Comparison of ENCODE assay signal across 18 cellular contexts in genomic region chr2:144261966-144262365, GRCh38.
DNase-seq lines count a peak whose midpoint lies in the region; ATAC-seq, FAIRE-seq and TF ChIP-seq lines count a peak whose summit lies in the region.
"Had no signal": no experiment of that assay in that cellular context is flagged by ENCODE, and none has a peak within 500 bp of the region (broad histone marks: within the 10 kb centered on the region; RNA-seq: fewer than 3 reads in every experiment).

No MANE protein-coding gene starts in this region.

- peaks cover 0 to 2% (median 0%) of the 10 kb centered on the region in 4 donors for H3K4me1 ChIP-seq in tibial nerve

- no peak overlapping the region for H3K4me3 Mint-ChIP-seq in activated CD4-positive, alpha-beta T cell treated with anti-CD3 and anti-CD28 coated beads, Interleukin-2, amount 10 ng/mL, durations not matched to agents 7 days and 5 days
- H3K4me3 Mint-ChIP-seq in activated naive CD8-positive, alpha-beta T cell, result no peak overlapping the region
- peak overlapping the region; percentile 24 for H3K4me3 Mint-ChIP-seq in stimulated activated effector memory CD8-positive, alpha-beta T cell treated with anti-CD3 and anti-CD28 coated beads, Interleukin-12 subunit alpha, Interleukin-12 subunit beta, amount 100 ng/mL, for 72 hours
- H3K4me3 Mint-ChIP-seq: GM23338 had no signal

- H3K27ac ChIP-seq in tibial nerve, result no peak overlapping the region
- H3K27ac ChIP-seq: KMS-11, RWPE1 had no signal

- ATAC-seq in stimulated activated effector memory CD8-positive, alpha-beta T cell treated with anti-CD3 and anti-CD28 coated beads, Interleukin-12 subunit alpha, Interleukin-12 subunit beta, amount 100 ng/mL, for 72 hours, result peak; percentile 81
- ATAC-seq in HG03139 (IDR thresholded peaks at IDR 0.05; ENCODE audit: unreplicated experiment), result no peak
- ATAC-seq: GM12878, GM23338, PC-3 had no signal

- TF ChIP-seq EP300 in tibial nerve (IDR thresholded peaks at IDR 0.05), result no peak

- FAIRE-seq in GM19239 (lab: Jason Lieb, UNC), result peak; percentile 11
- FAIRE-seq: GM12878 had no signal

- POLR2A ChIA-PET in activated CD4-positive, alpha-beta T cell treated with anti-CD3 and anti-CD28 coated beads, Interleukin-2, amount 10 ng/mL, durations not matched to agents 7 days and 5 days (lab: Charles Lee), result no interaction called here

- H3K27me3 Mint-ChIP-seq in activated CD4-positive, alpha-beta T cell treated with anti-CD3 and anti-CD28 coated beads, Interleukin-2, amount 10 ng/mL, durations not matched to agents 7 days and 5 days, result no peaks in the 10 kb centered on the region
- H3K27me3 Mint-ChIP-seq in activated naive CD8-positive, alpha-beta T cell, result no peaks in the 10 kb centered on the region

- CTCF ChIA-PET in activated CD4-positive, alpha-beta T cell treated with anti-CD3 and anti-CD28 coated beads, Interleukin-2, amount 10 ng/mL, durations not matched to agents 7 days and 5 days (lab: Charles Lee), result interaction anchor here (0.7 to 0.8 kb wide), 2 partner anchors 23 to 31 kb away, joined by 3 read pairs; no protein-coding TSS in a partner anchor

- TF ChIP-seq CTCF in tibial nerve (IDR thresholded peaks at IDR 0.05), result no peak

- H3K9me3 ChIP-seq in tibial nerve, result peaks cover 0 to 21% (median 5%) of the 10 kb centered on the region in 4 donors

- 92 to 94% methylated on average over 2 of the region's 2 CpGs for WGBS in tibial nerve, 2 donors

- H3K27me3 ChIP-seq in tibial nerve, result no peaks in the 10 kb centered on the region

- no peak for TF ChIP-seq POLR2A in tibial nerve (IDR thresholded peaks at IDR 0.05)

- no peak overlapping the region for H3K27ac Mint-ChIP-seq in activated CD4-positive, alpha-beta T cell treated with anti-CD3 and anti-CD28 coated beads, Interleukin-2, amount 10 ng/mL, durations not matched to agents 7 days and 5 days
- peak overlapping the region; percentile 64 for H3K27ac Mint-ChIP-seq in activated naive CD8-positive, alpha-beta T cell
- peak overlapping the region; percentile 71 for H3K27ac Mint-ChIP-seq in stimulated activated effector memory CD8-positive, alpha-beta T cell treated with anti-CD3 and anti-CD28 coated beads, Interleukin-12 subunit alpha, Interleukin-12 subunit beta, amount 100 ng/mL, for 72 hours
- H3K27ac Mint-ChIP-seq: GM23338 had no signal

- DNase-seq in activated CD4-positive, alpha-beta T cell treated with anti-CD3 and anti-CD28 coated beads for 48 hours, result peak; percentile 26
- DNase-seq in activated CD4-positive, alpha-beta T cell treated with anti-CD3 and anti-CD28 coated beads, Interleukin-2, amount 10 ng/mL, durations not matched to agents 7 days and 5 days, result no peak
- DNase-seq in GM19239 (ENCODE audit: insufficient read length, low spot score), result no peak
- no peak for DNase-seq in stimulated activated effector memory CD8-positive, alpha-beta T cell treated with anti-CD3 and anti-CD28 coated beads, Interleukin-12 subunit alpha, Interleukin-12 subunit beta, amount 100 ng/mL, for 72 hours (ENCODE audit: low spot score in 2 of 2)
- no peak for DNase-seq in DMS79 (lab: John Stamatoyannopoulos, UW)
- no peak for DNase-seq in tibial nerve (ENCODE audit: low spot score in 2 of 2)
- DNase-seq: DND-41, NCI-H1092, NCI-H146, NCI-H2081, NCI-H82, PC-3 had no signal

- H3K4me1 Mint-ChIP-seq in activated CD4-positive, alpha-beta T cell treated with anti-CD3 and anti-CD28 coated beads, Interleukin-2, amount 10 ng/mL, durations not matched to agents 7 days and 5 days, result peaks cover 14% of the 10 kb centered on the region
- H3K4me1 Mint-ChIP-seq in activated naive CD8-positive, alpha-beta T cell (ENCODE audit: low read depth), result peaks cover 46% of the 10 kb centered on the region
- peaks cover 37% of the 10 kb centered on the region for H3K4me1 Mint-ChIP-seq in stimulated activated effector memory CD8-positive, alpha-beta T cell treated with anti-CD3 and anti-CD28 coated beads, Interleukin-12 subunit alpha, Interleukin-12 subunit beta, amount 100 ng/mL, for 72 hours

- no peak overlapping the region for H3K4me3 ChIP-seq in tibial nerve
- H3K4me3 ChIP-seq: GM12878, GM23338 had no signal

- H3K36me3 ChIP-seq in tibial nerve, result peaks cover 0 to 5% (median 0%) of the 10 kb centered on the region in 3 donors

- peaks cover 8% of the 10 kb centered on the region for H3K36me3 Mint-ChIP-seq in activated CD4-positive, alpha-beta T cell treated with anti-CD3 and anti-CD28 coated beads, Interleukin-2, amount 10 ng/mL, durations not matched to agents 7 days and 5 days (ENCODE audit: low read depth)
- peaks cover 16% of the 10 kb centered on the region for H3K36me3 Mint-ChIP-seq in activated naive CD8-positive, alpha-beta T cell
- peaks cover 15% of the 10 kb centered on the region for H3K36me3 Mint-ChIP-seq in stimulated activated effector memory CD8-positive, alpha-beta T cell treated with anti-CD3 and anti-CD28 coated beads, Interleukin-12 subunit alpha, Interleukin-12 subunit beta, amount 100 ng/mL, for 72 hours

- peaks cover 23% of the 10 kb centered on the region for H3K9me3 Mint-ChIP-seq in activated CD4-positive, alpha-beta T cell treated with anti-CD3 and anti-CD28 coated beads, Interleukin-2, amount 10 ng/mL, durations not matched to agents 7 days and 5 days
- H3K9me3 Mint-ChIP-seq in activated naive CD8-positive, alpha-beta T cell (ENCODE audit: low read depth), result peaks cover 16% of the 10 kb centered on the region
- H3K9me3 Mint-ChIP-seq in stimulated activated effector memory CD8-positive, alpha-beta T cell treated with anti-CD3 and anti-CD28 coated beads, Interleukin-12 subunit alpha, Interleukin-12 subunit beta, amount 100 ng/mL, for 72 hours, result peaks cover 11% of the 10 kb centered on the region
